ENCODE assay signal across 16 cellular contexts in the genomic region with DNA sequence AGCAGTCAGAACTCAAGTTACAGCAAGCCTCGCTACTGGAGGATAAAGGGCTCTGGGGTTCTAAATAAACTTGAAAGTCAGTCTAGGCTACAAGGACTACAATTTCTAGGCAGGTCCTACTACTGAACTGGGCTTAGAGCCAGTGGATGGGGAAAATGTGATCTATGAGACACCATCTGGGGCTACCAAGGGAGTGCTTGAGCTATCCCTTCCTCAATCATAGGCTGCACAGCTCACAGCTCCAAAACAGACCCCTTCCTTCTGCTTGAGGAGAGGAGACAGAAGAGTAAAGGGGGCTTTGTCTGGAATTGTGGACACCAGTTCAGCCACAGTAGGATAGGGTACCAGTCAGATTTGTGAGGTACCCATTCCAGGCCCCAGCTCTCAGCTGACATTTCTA.
DNase-seq lines count a peak whose midpoint lies in the region; ATAC-seq, FAIRE-seq and TF ChIP-seq lines count a peak whose summit lies in the region.
"Had no signal": no experiment of that assay in that cellular context is flagged by ENCODE, and none has a peak within 500 bp of the region (broad histone marks: within the 10 kb centered on the region; RNA-seq: fewer than 3 reads in every experiment).

No MANE protein-coding gene starts in this region.

- no peaks in the 10 kb centered on the region for H3K79me1 ChIP-seq in H1 (ENCODE audit: low read depth, low read length)

- WGBS in H1 (ENCODE audit: extremely low coverage in 1 of 2, insufficient coverage in 1 of 2, insufficient read length in 1 of 2, insufficient replicate concordance in 2 of 2, low coverage in 1 of 2, low lambda C conversion rate in 2 of 2, missing lambda C conversion rate in 1 of 2), 2 experiments, result 100% methylated on average over 1 of the region's 1 CpG; no CpG with 5 or more reads in 1 of the 2 experiments
- WGBS in adrenal gland, 4 donors, result 20 to 93% (median 70%) methylated on average over 1 of the region's 1 CpG

- no peak overlapping the region for H3K23ac ChIP-seq in H1 (ENCODE audit: insufficient read length)

- no peaks in the 10 kb centered on the region for H3K79me2 ChIP-seq in H1 (ENCODE audit: control insufficient read depth in 1 of 2, insufficient read depth in 2 of 2, low read length in 2 of 2)
- no peaks in the 10 kb centered on the region for H3K79me2 ChIP-seq in osteoblast (ENCODE audit: insufficient read depth, low read length)

- peaks cover 20% of the 10 kb centered on the region for H3K9me3 Mint-ChIP-seq in natural killer cell treated with Interleukin-12 subunit alpha and Interleukin-12 subunit beta and Interleukin-15 and Interleukin-18, amount 100 ng/mL, for 72 hours
- peaks cover 13 to 19% of the 10 kb centered on the region in 2 donors for H3K9me3 Mint-ChIP-seq in natural killer cell

- H3K36me3 Mint-ChIP-seq in natural killer cell treated with Interleukin-12 subunit alpha and Interleukin-12 subunit beta and Interleukin-15 and Interleukin-18, amount 100 ng/mL, for 72 hours, result no peaks in the 10 kb centered on the region
- no peaks in the 10 kb centered on the region for H3K36me3 Mint-ChIP-seq in natural killer cell
- H3K36me3 Mint-ChIP-seq: CD4-positive, CD25-positive, alpha-beta regulatory T cell had no signal

- H3K36me3 ChIP-seq in H1 (ENCODE audit: control insufficient read depth in 2 of 4, insufficient read depth in 4 of 4, low read length in 3 of 4) (no peaks in the 10 kb centered on the region; a peak in 1 of 8 replicates), osteoblast (ENCODE audit: insufficient read depth, low read length) (no peaks in the 10 kb centered on the region), adrenal gland (replicated peaks in 1 of 2) (no peaks in the 10 kb centered on the region)
- H3K36me3 ChIP-seq: BLaER1 had no signal

- H2BK20ac ChIP-seq in H1 (ENCODE audit: low read length), result peak overlapping the region; percentile 92; the same call in 1 of the 2 replicates

- no peak overlapping the region for H3K9ac ChIP-seq in H1 (replicated peaks in 1 of 4; ENCODE audit: extremely low read depth in 1 of 4, low read depth in 3 of 4, low read length in 3 of 4)
- H3K9ac ChIP-seq: BLaER1 had no signal

- CTCF ChIA-PET in H1 (lab: Charles Lee; ENCODE audit: partially characterized antibody), result no interaction called here

- H4K8ac ChIP-seq in H1 (ENCODE audit: extremely low read depth, insufficient read depth, low read length), result no peak overlapping the region

- no peak for TF ChIP-seq EP300 in H1 (IDR thresholded peaks at IDR 0.05; ENCODE audit: borderline replicate concordance in 1 of 2, low read depth in 2 of 2, low read length in 2 of 2)

- H3K4ac ChIP-seq in H1 (replicated peaks; ENCODE audit: insufficient read length, low read depth, low read length), result no peak overlapping the region

- no peak overlapping the region for H4K5ac ChIP-seq in H1 (ENCODE audit: insufficient read length, low read depth, low read length)

- no peak overlapping the region for H3K14ac ChIP-seq in H1 (ENCODE audit: insufficient read length)

- H3K4me3 Mint-ChIP-seq in natural killer cell treated with Interleukin-12 subunit alpha and Interleukin-12 subunit beta and Interleukin-15 and Interleukin-18, amount 100 ng/mL, for 72 hours, result no peak overlapping the region
- H3K4me3 Mint-ChIP-seq in natural killer cell, result no peak overlapping the region
- H3K4me3 Mint-ChIP-seq: CD4-positive, CD25-positive, alpha-beta regulatory T cell had no signal

- no peak overlapping the region for H3K27ac ChIP-seq in H1 (ENCODE audit: low read depth, low read length)
- H3K27ac ChIP-seq in osteoblast (ENCODE audit: low read depth, low read length), result no peak overlapping the region
- H3K27ac ChIP-seq in adrenal gland, result no peak overlapping the region
- H3K27ac ChIP-seq: BLaER1, HL-60 had no signal

- 0 out of 2 replicates have a peak overlapping the region, but pooled peaks have one; percentile 39 for H2AK5ac ChIP-seq in H1 (ENCODE audit: low read depth, low read length)

- no peaks in the 10 kb centered on the region for H3K27me3 ChIP-seq in H1 (replicated peaks in 1 of 4; ENCODE audit: control insufficient read depth in 3 of 4, extremely low read depth in 1 of 4, insufficient read depth in 3 of 4, low read length in 3 of 4)
- H3K27me3 ChIP-seq in osteoblast (ENCODE audit: insufficient read depth, low read length), result no peaks in the 10 kb centered on the region
- no peaks in the 10 kb centered on the region for H3K27me3 ChIP-seq in adrenal gland
- H3K27me3 ChIP-seq: BLaER1 had no signal

- intact Hi-C loops in natural killer cell (cut with micrococcal nuclease), result no loop called here
- intact Hi-C loops in adrenal gland (cut with DNase I), result no loop called here

- H4K91ac ChIP-seq in H1 (replicated peaks; ENCODE audit: insufficient read length, low read length), result peak overlapping the region; percentile 17

- POLR2A ChIA-PET in H1 (lab: Charles Lee; ENCODE audit: partially characterized antibody), result no interaction called here

- H3K4me1 Mint-ChIP-seq in natural killer cell treated with Interleukin-12 subunit alpha and Interleukin-12 subunit beta and Interleukin-15 and Interleukin-18, amount 100 ng/mL, for 72 hours (ENCODE audit: low read depth in 2 of 2), result no peaks in the 10 kb centered on the region
- no peaks in the 10 kb centered on the region for H3K4me1 Mint-ChIP-seq in natural killer cell

- no peak overlapping the region for H2BK15ac ChIP-seq in H1 (ENCODE audit: low read length)

- H3K4me2 ChIP-seq in H1 (ENCODE audit: insufficient read depth in 1 of 2, low read depth in 2 of 2, low read length in 2 of 2) (no peak overlapping the region), osteoblast (ENCODE audit: insufficient read depth, low read length) (no peak overlapping the region)
- H3K4me2 ChIP-seq: BLaER1 had no signal

- H3K27me3 Mint-ChIP-seq in natural killer cell treated with Interleukin-12 subunit alpha and Interleukin-12 subunit beta and Interleukin-15 and Interleukin-18, amount 100 ng/mL, for 72 hours, result peaks cover 0 to 6% of the 10 kb centered on the region in 2 donors
- no peaks in the 10 kb centered on the region for H3K27me3 Mint-ChIP-seq in natural killer cell (ENCODE audit: low read depth in 2 of 2)
- H3K27me3 Mint-ChIP-seq: CD4-positive, CD25-positive, alpha-beta regulatory T cell had no signal

- H3K4me3 ChIP-seq in H1 (ENCODE audit: extremely low read depth in 1 of 4, insufficient read depth in 2 of 4, low read depth in 3 of 4, low read length in 4 of 4), result no peak overlapping the region
- no peak overlapping the region for H3K4me3 ChIP-seq in osteoblast (ENCODE audit: insufficient read depth, low read length)
- H3K4me3 ChIP-seq in adrenal gland, result no peak overlapping the region
- H3K4me3 ChIP-seq: BLaER1 had no signal

- H2BK5ac ChIP-seq in H1 (ENCODE audit: low read depth, low read length), result peak overlapping the region; percentile 79; the same call in 1 of the 2 replicates

- ATAC-seq in natural killer cell treated with Interleukin-12 subunit alpha and Interleukin-12 subunit beta and Interleukin-15 and Interleukin-18, amount 100 ng/mL, for 72 hours, result no peak
- ATAC-seq in natural killer cell, result no peak

- H2BK120ac ChIP-seq in H1 (replicated peaks; ENCODE audit: low read depth, low read length), result peak overlapping the region; percentile 55

- H3K23me2 ChIP-seq in H1 (ENCODE audit: low read depth, low read length), result no peaks in the 10 kb centered on the region

- no peak overlapping the region for H3K56ac ChIP-seq in H1 (replicated peaks; ENCODE audit: insufficient read length, low read depth, low read length)

- no peak for FAIRE-seq in H1 (lab: Jason Lieb, UNC)
- FAIRE-seq: GM18507, H54 had no signal

- peak overlapping the region; percentile 60; the same call in 1 of the 2 replicates for H2BK12ac ChIP-seq in H1 (ENCODE audit: low read depth, low read length)

- H4K20me1 ChIP-seq in H1 (replicated peaks in 1 of 2; ENCODE audit: control insufficient read depth in 1 of 2, insufficient read depth in 2 of 2, low read length in 2 of 2), result no peaks in the 10 kb centered on the region
- H4K20me1 ChIP-seq in osteoblast (ENCODE audit: insufficient read depth, low read length), result no peaks in the 10 kb centered on the region
- H4K20me1 ChIP-seq: BLaER1 had no signal

- H3K4me1 ChIP-seq in H1 (replicated peaks in 1 of 4; ENCODE audit: control insufficient read depth in 3 of 4, insufficient read depth in 4 of 4, low read length in 3 of 4) (peaks cover 0 to 4% (median 2%) of the 10 kb centered on the region in 4 experiments; a peak in 2 of 7 replicates), osteoblast (ENCODE audit: insufficient read depth, low read length) (no peaks in the 10 kb centered on the region), adrenal gland (replicated peaks in 1 of 2) (no peaks in the 10 kb centered on the region)
- H3K4me1 ChIP-seq: BLaER1 had no signal

- peaks cover 0 to 5% of the 10 kb centered on the region in 2 experiments; a peak in 1 of 4 replicates for H3K9me3 ChIP-seq in H1 (ENCODE audit: insufficient read depth in 2 of 2, low read depth in 1 of 2, low read length in 1 of 2)
- no peaks in the 10 kb centered on the region for H3K9me3 ChIP-seq in osteoblast (ENCODE audit: low read depth, low read length)
- H3K9me3 ChIP-seq in adrenal gland (replicated peaks in 1 of 3), result no peaks in the 10 kb centered on the region
- H3K9me3 ChIP-seq: BLaER1 had no signal

- no peak overlapping the region for H3K27ac Mint-ChIP-seq in natural killer cell treated with Interleukin-12 subunit alpha and Interleukin-12 subunit beta and Interleukin-15 and Interleukin-18, amount 100 ng/mL, for 72 hours
- H3K27ac Mint-ChIP-seq in natural killer cell, result no peak overlapping the region
- H3K27ac Mint-ChIP-seq: CD4-positive, CD25-positive, alpha-beta regulatory T cell had no signal

- DNase-seq in natural killer cell treated with Interleukin-12 subunit alpha and Interleukin-12 subunit beta and Interleukin-15 and Interleukin-18, amount 100 ng/mL, for 72 hours (ENCODE audit: low spot score), result peak; percentile 56
- DNase-seq in natural killer cell, result no peak
- DNase-seq in H1 (ENCODE audit: low read depth in 1 of 2, low spot score in 2 of 2), result no peak
- peak; percentile 49 for DNase-seq in osteoblast (ENCODE audit: insufficient read length, low spot score, missing footprints)
- DNase-seq in germinal center (ENCODE audit: low spot score), result no peak
- DNase-seq in adrenal gland, result no peak
- DNase-seq in SKM-1 treated with dmso at 0.1 percent for 144 hours (lab: John Stamatoyannopoulos, UW; ENCODE audit: unreplicated experiment), result no peak
- DNase-seq: 8988T; AML-193; Calu3; CD4-positive, CD25-positive, alpha-beta regulatory T cell; DMS 273 treated with DMSO at 0.1 percent for 48 hours had no signal

- no peak for TF ChIP-seq POLR2A in H1 (IDR thresholded peaks at IDR 0.05; ENCODE audit: control extremely low read depth in 1 of 2, low read depth in 2 of 2, low read length in 2 of 2)
- no peak for TF ChIP-seq POLR2A in adrenal gland (IDR thresholded peaks at IDR 0.05)

- H2AFZ ChIP-seq in H1 (ENCODE audit: low read length), result 0 out of 2 replicates have a peak overlapping the region, but pooled peaks have one; percentile 26
- no peak overlapping the region for H2AFZ ChIP-seq in osteoblast (ENCODE audit: low read length)

- no peak for TF ChIP-seq RAD21 in H1 (IDR thresholded peaks at IDR 0.05 in 1 of 2, conservative IDR thresholded peaks at IDR 0.05 in 1 of 2; ENCODE audit: low read depth in 2 of 2, low read length in 2 of 2)

- TF ChIP-seq CTCF in natural killer cell (IDR thresholded peaks at IDR 0.05), result no peak
- no peak for TF ChIP-seq CTCF in H1 (IDR thresholded peaks at IDR 0.05; ENCODE audit: control extremely low read depth in 1 of 3, insufficient read depth in 1 of 3, low read depth in 1 of 3, low read length in 3 of 3)
- TF ChIP-seq CTCF in osteoblast (IDR thresholded peaks at IDR 0.05; ENCODE audit: extremely low read depth, low read depth, low read length), result no peak
- no peak for TF ChIP-seq CTCF in adrenal gland (IDR thresholded peaks at IDR 0.05)

- no peak overlapping the region for H3K18ac ChIP-seq in H1 (ENCODE audit: extremely low read depth, low read length)

Comparison
In these comparisons a context has a peak if more than half of its experiments do, and no peak if none do; other contexts are left out.
1. DNase-seq: peak in natural killer cell treated with Interleukin-12 subunit alpha and Interleukin-12 subunit beta and Interleukin-15 and Interleukin-18, amount 100 ng/mL, for 72 hours (single experiment) and osteoblast (single experiment); none in natural killer cell (single experiment), H1 (0 of 2), germinal center (single experiment), adrenal gland (0 of 7) and SKM-1 treated with dmso at 0.1 percent for 144 hours (single experiment).